In genomic region chr7:134317434-134317833, GRCh38 we compare ENCODE assay signal across 1 cellular context.
TF ChIP-seq lines count a peak whose summit lies in the region.

No MANE protein-coding gene starts in this region.

TF ChIP-seq in GM12878, 131 proteins besides CTCF, POLR2A, EP300 and RAD21 (continued from another document):
- TF ChIP-seq NFIC (IDR thresholded peaks at IDR 0.05; ENCODE audit: low read depth, low read length) (no peak), POLR2AphosphoS2 (IDR thresholded peaks at IDR 0.05; ENCODE audit: low read depth, low read length) (no peak), ESRRA (IDR thresholded peaks at IDR 0.05; ENCODE audit: low read length) (no peak), PAX8 (IDR thresholded peaks at IDR 0.05) (no peak), SP1 (IDR thresholded peaks at IDR 0.05; ENCODE audit: low read depth, low read length) (no peak), ZBTB4 (CRISPR knock-in tag; IDR thresholded peaks at IDR 0.05) (no peak), REST (IDR thresholded peaks at IDR 0.05; ENCODE audit: low read depth, low read length) (no peak)
